Comparison of ENCODE assay signal across 15 cellular contexts in the genomic region with DNA sequence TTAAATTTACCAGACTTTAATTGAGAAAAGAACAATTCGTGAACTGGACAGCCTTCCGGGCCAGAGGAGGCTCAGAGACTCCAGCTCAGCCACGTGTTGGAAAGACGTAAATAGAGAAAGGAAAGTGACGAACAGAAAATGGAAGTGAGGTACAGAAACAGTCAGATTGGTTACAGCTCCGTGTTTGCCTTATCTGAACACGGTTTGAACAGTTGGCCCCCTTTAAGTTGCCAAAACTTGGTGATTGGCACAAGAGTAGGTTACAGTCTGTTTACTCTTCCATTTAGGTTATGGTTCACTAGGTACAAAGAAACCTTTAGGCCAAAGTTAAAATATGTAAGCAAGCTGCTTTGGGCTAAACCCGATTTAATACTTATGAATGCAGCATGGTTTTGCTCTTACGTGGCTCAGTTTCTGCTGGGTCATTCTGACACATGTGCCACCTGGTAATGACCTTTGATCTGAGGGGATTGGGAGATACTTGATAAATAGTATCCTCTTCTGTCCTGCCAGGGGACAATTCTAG.
DNase-seq lines count a peak whose midpoint lies in the region; ATAC-seq, FAIRE-seq and TF ChIP-seq lines count a peak whose summit lies in the region.
"Had no signal": no experiment of that assay in that cellular context is flagged by ENCODE, and none has a peak within 500 bp of the region (broad histone marks: within the 10 kb centered on the region; RNA-seq: fewer than 3 reads in every experiment).

No MANE protein-coding gene starts in this region.

- H3K36me3 Mint-ChIP-seq in type B pancreatic cell, result no peaks in the 10 kb centered on the region
- H3K36me3 Mint-ChIP-seq: CD14-positive monocyte, neural progenitor cell had no signal

- peak; percentile 69 for FAIRE-seq in GM12892 (lab: Jason Lieb, UNC)

- CTCF ChIA-PET in A673 (lab: Charles Lee), result no interaction called here

- H3K4me1 Mint-ChIP-seq in type B pancreatic cell (ENCODE audit: unreplicated experiment), result peaks cover 7% of the 10 kb centered on the region
- H3K4me1 Mint-ChIP-seq: CD14-positive monocyte had no signal

- no peaks in the 10 kb centered on the region for H3K27me3 ChIP-seq in A673 (replicated peaks; ENCODE audit: insufficient read depth, low read depth, low read length, poor library complexity)
- H3K27me3 ChIP-seq: neural progenitor cell had no signal

- no peak overlapping the region for H3K4me3 ChIP-seq in A673 (ENCODE audit: low read depth, low read length, poor library complexity, severe bottlenecking)
- H3K4me3 ChIP-seq: lower lobe of right lung, neural progenitor cell had no signal

- no peak overlapping the region for H3K27ac ChIP-seq in A673 (ENCODE audit: low read depth, low read length, poor library complexity, severe bottlenecking)
- H3K27ac ChIP-seq: lower lobe of right lung had no signal

- no peak for TF ChIP-seq POLR2A in GM12892 (IDR thresholded peaks at IDR 0.05; ENCODE audit: low read depth, low read length)

- no peaks in the 10 kb centered on the region for H3K36me3 ChIP-seq in A673 (ENCODE audit: insufficient read depth, low read length, poor library complexity, severe bottlenecking)
- H3K36me3 ChIP-seq: lower lobe of right lung, neural progenitor cell had no signal

- H3K9me3 Mint-ChIP-seq in type B pancreatic cell, result no peaks in the 10 kb centered on the region
- H3K9me3 Mint-ChIP-seq: neural progenitor cell had no signal

- POLR2A ChIA-PET in A673 (lab: Charles Lee; ENCODE audit: low non-redundant PET), result no interaction called here

- intact Hi-C loops in cardiac septum (cut with DNase I) (no loop called here), A673 (cut with micrococcal nuclease; ENCODE audit: unreplicated experiment) (loop anchor here (5.0 kb wide), 1 partner anchor 87 kb away; no protein-coding TSS in a partner anchor)

- H3K4me3 Mint-ChIP-seq in type B pancreatic cell, result no peak overlapping the region
- H3K4me3 Mint-ChIP-seq: activated T-cell treated with anti-CD3 and anti-CD28 coated beads, Interleukin-2, amount 50 U/mL, for 24 hours; CD14-positive monocyte; neural progenitor cell had no signal

- BruUV-seq in A673 (replicated peaks; lab: Mats Ljungman, UMichigan), result no TSS peak

- TF ChIP-seq CTCF in type B pancreatic cell (conservative IDR thresholded peaks at IDR 0.05) (no peak), A673 (conservative IDR thresholded peaks at IDR 0.05; ENCODE audit: low read depth, low read length) (no peak)

- no peaks in the 10 kb centered on the region for H3K9me3 ChIP-seq in A673 (ENCODE audit: low read depth, low read length, poor library complexity, severe bottlenecking)
- H3K9me3 ChIP-seq: SK-N-SH had no signal

- ATAC-seq in GM21526 (IDR thresholded peaks at IDR 0.05; ENCODE audit: low FRiP score, unreplicated experiment) (peak; percentile 93), HG03439 (IDR thresholded peaks at IDR 0.05; ENCODE audit: unreplicated experiment) (peak; percentile 67)
- ATAC-seq: HCT116, lower lobe of right lung had no signal

- H3K4me1 ChIP-seq in A673 (ENCODE audit: insufficient read depth, low read length, poor library complexity, severe bottlenecking), result peaks cover 2% of the 10 kb centered on the region
- H3K4me1 ChIP-seq: lower lobe of right lung had no signal

- H3K27me3 Mint-ChIP-seq in type B pancreatic cell, result no peaks in the 10 kb centered on the region
- H3K27me3 Mint-ChIP-seq: activated T-cell treated with anti-CD3 and anti-CD28 coated beads, Interleukin-2, amount 50 U/mL, for 24 hours had no signal

- H3K27ac Mint-ChIP-seq in type B pancreatic cell, result no peak overlapping the region
- H3K27ac Mint-ChIP-seq: activated T-cell treated with anti-CD3 and anti-CD28 coated beads, Interleukin-2, amount 50 U/mL, for 24 hours; neural progenitor cell had no signal

- DNase-seq in GM12892 (ENCODE audit: insufficient read length) (no peak), kidney tubule cell (ENCODE audit: low spot score) (peak; percentile 48), type B pancreatic cell (ENCODE audit: extremely low spot score, unreplicated experiment) (no peak), cardiac septum (ENCODE audit: low spot score) (no peak), NCI-H1930 (lab: John Stamatoyannopoulos, UW) (no peak), A673 (ENCODE audit: low spot score) (no peak)
- DNase-seq: activated T-cell treated with anti-CD3 and anti-CD28 coated beads, Interleukin-2, amount 50 U/mL, for 24 hours; lower lobe of right lung; NCI-H2081 treated with DMSO at 0.1 percent for 48 hours; SK-N-SH had no signal
